Comparison of ENCODE assay signal across 31 cellular contexts in genomic region chr15:69027976-69028518, GRCh38. TPM values are rescaled to one million over a fixed set of nuclear protein-coding genes. Genes with fewer than 3 reads are reported as not detected.
"Had no signal": no experiment of that assay in that cellular context is flagged by ENCODE, and none has a peak within 500 bp of the region (broad histone marks: within the 10 kb centered on the region; RNA-seq: fewer than 3 reads in every experiment).

No MANE protein-coding gene starts in this region.

- DNase-seq: naive B cell; naive thymus-derived CD8-positive, alpha-beta T cell; nephron progenitor cell; nucleus accumbens; ovary; psoas muscle; right cardiac atrium; right lobe of liver; sigmoid colon; small intestine; stimulated activated CD4-positive, alpha-beta T cell treated with anti-CD3 and anti-CD28 coated beads, Interleukin-15, amount 100 ng/mL, for 24 hours; stimulated activated CD4-positive, alpha-beta T cell treated with anti-CD3 and anti-CD28 coated beads, Interleukin-2, amount 100 ng/mL, for 24 hours; stimulated activated CD4-positive, alpha-beta T cell treated with anti-CD3 and anti-CD28 coated beads, Interleukin-2, amount 100 ng/mL, for 48 hours; stimulated activated CD4-positive, alpha-beta T cell treated with anti-CD3 and anti-CD28 coated beads, Interleukin-4, amount 100 ng/mL, for 24 hours; stimulated activated naive CD4-positive, alpha-beta T cell; stimulated activated naive CD8-positive, alpha-beta T cell treated with anti-CD3 and anti-CD28 coated beads, Interleukin-15, amount 100 ng/mL, for 72 hours; stimulated activated naive CD8-positive, alpha-beta T cell treated with anti-CD3 and anti-CD28 coated beads, Interleukin-15, Interleukin-2, amounts not matched to agents 100 U/mL and 50 U/mL, for 24 hours; substantia nigra; thyroid gland; trophoblast cell; upper lobe of left lung had no signal

- H3K9me3 Mint-ChIP-seq: naive B cell; naive thymus-derived CD8-positive, alpha-beta T cell; natural killer cell treated with Interleukin-12 subunit alpha and Interleukin-12 subunit beta and Interleukin-15 and Interleukin-18, amount 100 ng/mL, for 72 hours; nephron progenitor cell; neural crest cell; stimulated activated effector memory CD8-positive, alpha-beta T cell treated with anti-CD3 and anti-CD28 coated beads, Interleukin-12 subunit alpha, Interleukin-12 subunit beta, amount 100 ng/mL, for 72 hours; stimulated activated naive CD8-positive, alpha-beta T cell treated with anti-CD3 and anti-CD28 coated beads, Interleukin-15, amount 100 ng/mL, for 72 hours had no signal

- H3K27ac ChIP-seq: neutrophil, ovary, parathyroid adenoma, psoas muscle, right lobe of liver, sigmoid colon, thoracic aorta, thyroid gland, tibial nerve, upper lobe of left lung, vagina had no signal

- H2AFZ ChIP-seq: parathyroid adenoma had no signal

- H3K4me1 Mint-ChIP-seq: stimulated activated effector memory CD8-positive, alpha-beta T cell treated with anti-CD3 and anti-CD28 coated beads, Interleukin-12 subunit alpha, Interleukin-12 subunit beta, amount 100 ng/mL, for 72 hours; stimulated activated naive CD8-positive, alpha-beta T cell treated with anti-CD3 and anti-CD28 coated beads, Interleukin-15, amount 100 ng/mL, for 72 hours had no signal

- H3K9ac ChIP-seq: parathyroid adenoma had no signal

- H3K27me3 ChIP-seq: ovary, thyroid gland, upper lobe of left lung, vagina had no signal

- H3K9me3 ChIP-seq: neutrophil, ovary, psoas muscle, right lobe of liver, sigmoid colon, thoracic aorta, thyroid gland, tibial nerve, upper lobe of left lung, vagina had no signal

- H3K4me1 ChIP-seq: parathyroid adenoma, psoas muscle, right lobe of liver had no signal

- H3K4me3 Mint-ChIP-seq: naive B cell; naive thymus-derived CD8-positive, alpha-beta T cell; natural killer cell treated with Interleukin-12 subunit alpha and Interleukin-12 subunit beta and Interleukin-15 and Interleukin-18, amount 100 ng/mL, for 72 hours; nephron progenitor cell; neural crest cell; stimulated activated effector memory CD8-positive, alpha-beta T cell treated with anti-CD3 and anti-CD28 coated beads, Interleukin-12 subunit alpha, Interleukin-12 subunit beta, amount 100 ng/mL, for 72 hours; stimulated activated naive CD8-positive, alpha-beta T cell treated with anti-CD3 and anti-CD28 coated beads, Interleukin-15, amount 100 ng/mL, for 72 hours had no signal

- H3K36me3 Mint-ChIP-seq: naive B cell; naive thymus-derived CD8-positive, alpha-beta T cell; natural killer cell treated with Interleukin-12 subunit alpha and Interleukin-12 subunit beta and Interleukin-15 and Interleukin-18, amount 100 ng/mL, for 72 hours; stimulated activated effector memory CD8-positive, alpha-beta T cell treated with anti-CD3 and anti-CD28 coated beads, Interleukin-12 subunit alpha, Interleukin-12 subunit beta, amount 100 ng/mL, for 72 hours had no signal

- ATAC-seq: naive thymus-derived CD8-positive, alpha-beta T cell; psoas muscle; right cardiac atrium; right lobe of liver; stimulated activated effector memory CD8-positive, alpha-beta T cell treated with anti-CD3 and anti-CD28 coated beads, Interleukin-12 subunit alpha, Interleukin-12 subunit beta, amount 100 ng/mL, for 72 hours; stimulated activated naive CD8-positive, alpha-beta T cell treated with anti-CD3 and anti-CD28 coated beads, Interleukin-15, amount 100 ng/mL, for 72 hours; stimulated activated naive CD8-positive, alpha-beta T cell treated with anti-CD3 and anti-CD28 coated beads, Interleukin-15, Interleukin-2, amounts not matched to agents 100 U/mL and 50 U/mL, for 24 hours had no signal

- H3K36me3 ChIP-seq: neutrophil, ovary, right lobe of liver, sigmoid colon, thoracic aorta, thyroid gland, tibial nerve, upper lobe of left lung, vagina had no signal

- H3K4me3 ChIP-seq: ovary, psoas muscle, right lobe of liver, sigmoid colon, thoracic aorta, thyroid gland, tibial nerve, upper lobe of left lung, vagina had no signal

- H3K27ac Mint-ChIP-seq: naive B cell; naive thymus-derived CD8-positive, alpha-beta T cell; nephron progenitor cell; progenitor cell of endocrine pancreas; stimulated activated effector memory CD8-positive, alpha-beta T cell treated with anti-CD3 and anti-CD28 coated beads, Interleukin-12 subunit alpha, Interleukin-12 subunit beta, amount 100 ng/mL, for 72 hours had no signal

RNA-seq across cellular contexts. Expression of gene NOX5, which starts 13.6 kb away (rescaled TPM):
- total RNA-seq: natural killer cell treated with Interleukin-12 subunit alpha and Interleukin-12 subunit beta and Interleukin-15 and Interleukin-18, amount 100 ng/mL, for 72 hours; neural crest cell; progenitor cell of endocrine pancreas; temporal lobe had no signal
- polyA plus RNA-seq: naive thymus-derived CD8-positive, alpha-beta T cell had no signal
